ENCODE assay signal across 1 cellular context in the genomic region with DNA sequence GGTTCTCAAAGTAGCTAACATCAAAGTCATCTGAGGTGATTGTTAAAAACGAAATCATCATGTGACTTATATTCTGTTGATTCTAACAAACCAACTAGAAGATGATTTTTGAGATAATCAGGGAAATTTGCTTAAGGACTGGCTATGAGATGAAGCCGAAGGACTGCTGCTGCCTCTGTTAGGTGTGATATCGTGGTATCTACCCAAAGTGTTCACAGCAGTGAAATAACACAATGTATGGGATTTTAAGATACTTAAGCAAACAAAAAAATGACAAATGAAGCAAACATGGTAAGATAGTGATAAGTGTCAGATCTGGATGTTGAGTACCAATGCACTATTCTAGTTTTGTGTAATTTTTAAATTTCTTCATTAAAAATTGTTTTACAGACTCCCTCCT.
A peak's percentile ranks its signal among the peaks of the same experiment; 100 is the strongest.
TF ChIP-seq lines count a peak whose summit lies in the region.

No MANE protein-coding gene starts in this region.

TF ChIP-seq in K562, 482 proteins besides CTCF, POLR2A, EP300 and RAD21 (continued from another document):
- TF ChIP-seq, protein P1, sequence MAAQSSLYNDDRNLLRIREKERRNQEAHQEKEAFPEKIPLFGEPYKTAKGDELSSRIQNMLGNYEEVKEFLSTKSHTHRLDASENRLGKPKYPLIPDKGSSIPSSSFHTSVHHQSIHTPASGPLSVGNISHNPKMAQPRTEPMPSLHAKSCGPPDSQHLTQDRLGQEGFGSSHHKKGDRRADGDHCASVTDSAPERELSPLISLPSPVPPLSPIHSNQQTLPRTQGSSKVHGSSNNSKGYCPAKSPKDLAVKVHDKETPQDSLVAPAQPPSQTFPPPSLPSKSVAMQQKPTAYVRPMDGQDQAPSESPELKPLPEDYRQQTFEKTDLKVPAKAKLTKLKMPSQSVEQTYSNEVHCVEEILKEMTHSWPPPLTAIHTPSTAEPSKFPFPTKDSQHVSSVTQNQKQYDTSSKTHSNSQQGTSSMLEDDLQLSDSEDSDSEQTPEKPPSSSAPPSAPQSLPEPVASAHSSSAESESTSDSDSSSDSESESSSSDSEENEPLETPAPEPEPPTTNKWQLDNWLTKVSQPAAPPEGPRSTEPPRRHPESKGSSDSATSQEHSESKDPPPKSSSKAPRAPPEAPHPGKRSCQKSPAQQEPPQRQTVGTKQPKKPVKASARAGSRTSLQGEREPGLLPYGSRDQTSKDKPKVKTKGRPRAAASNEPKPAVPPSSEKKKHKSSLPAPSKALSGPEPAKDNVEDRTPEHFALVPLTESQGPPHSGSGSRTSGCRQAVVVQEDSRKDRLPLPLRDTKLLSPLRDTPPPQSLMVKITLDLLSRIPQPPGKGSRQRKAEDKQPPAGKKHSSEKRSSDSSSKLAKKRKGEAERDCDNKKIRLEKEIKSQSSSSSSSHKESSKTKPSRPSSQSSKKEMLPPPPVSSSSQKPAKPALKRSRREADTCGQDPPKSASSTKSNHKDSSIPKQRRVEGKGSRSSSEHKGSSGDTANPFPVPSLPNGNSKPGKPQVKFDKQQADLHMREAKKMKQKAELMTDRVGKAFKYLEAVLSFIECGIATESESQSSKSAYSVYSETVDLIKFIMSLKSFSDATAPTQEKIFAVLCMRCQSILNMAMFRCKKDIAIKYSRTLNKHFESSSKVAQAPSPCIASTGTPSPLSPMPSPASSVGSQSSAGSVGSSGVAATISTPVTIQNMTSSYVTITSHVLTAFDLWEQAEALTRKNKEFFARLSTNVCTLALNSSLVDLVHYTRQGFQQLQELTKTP (IDR thresholded peaks at IDR 0.05; ENCODE audit: low read depth in 1 of 2, partially characterized antibody in 2 of 2), result no peak
- TF ChIP-seq ZNF583 (CRISPR knock-in tag; IDR thresholded peaks at IDR 0.05) (no peak), CBX8 (IDR thresholded peaks at IDR 0.05; ENCODE audit: borderline replicate concordance, extremely low read depth, low read depth, low read length, poor library complexity, severe bottlenecking) (no peak), ZNF592 (IDR thresholded peaks at IDR 0.05) (0 out of 2 replicates have a peak, but pooled peaks have one; percentile 23), NCOR1 (IDR thresholded peaks at IDR 0.05) (peak; percentile 67), GTF2B (IDR thresholded peaks at IDR 0.05; ENCODE audit: extremely low read depth, insufficient read length) (no peak), TCF3 (CRISPR knock-in tag; IDR thresholded peaks at IDR 0.05) (peak; percentile 43), EGR1 (conservative IDR thresholded peaks at IDR 0.05) (no peak), NFIC (IDR thresholded peaks at IDR 0.05) (no peak), LARP7 (IDR thresholded peaks at IDR 0.05) (no peak), CBFA2T3 (IDR thresholded peaks at IDR 0.05) (peak; percentile 83)
TF ChIP-seq in K562: peak in this region for 12.
